ENCODE assay signal across 20 cellular contexts in the genomic region with DNA sequence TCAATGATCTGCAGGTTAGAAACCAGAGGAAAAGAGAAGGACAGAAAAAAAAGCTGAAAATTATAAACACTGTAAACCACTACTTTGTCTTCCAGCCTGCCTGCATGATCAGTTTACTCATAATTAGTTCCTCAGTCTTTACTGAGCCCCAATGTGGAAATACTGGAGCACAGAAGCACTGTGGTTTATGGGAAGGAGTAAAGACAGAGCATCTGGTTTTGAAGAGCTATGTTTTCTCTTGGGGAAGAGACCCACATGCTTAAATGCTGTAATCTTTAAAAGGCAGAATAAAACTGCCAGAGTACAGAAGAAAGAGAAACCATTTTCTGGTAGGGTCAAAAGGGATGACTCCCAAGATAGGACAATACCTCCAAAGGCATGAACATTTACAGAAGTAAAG.
DNase-seq lines count a peak whose midpoint lies in the region; ATAC-seq, FAIRE-seq and TF ChIP-seq lines count a peak whose summit lies in the region.
"Had no signal": no experiment of that assay in that cellular context is flagged by ENCODE, and none has a peak within 500 bp of the region (broad histone marks: within the 10 kb centered on the region; RNA-seq: fewer than 3 reads in every experiment).

No MANE protein-coding gene starts in this region.

- no peak for TF ChIP-seq CTCF in PC-3 (conservative IDR thresholded peaks at IDR 0.05; ENCODE audit: low read depth, low read length)
- no peak for TF ChIP-seq CTCF in smooth muscle cell (IDR thresholded peaks at IDR 0.05; ENCODE audit: borderline replicate concordance, insufficient read depth, poor library complexity, severe bottlenecking)
- TF ChIP-seq CTCF in sigmoid colon (IDR thresholded peaks at IDR 0.05) = no peak

- H3K4me3 ChIP-seq in PC-3 (ENCODE audit: low read length) = no peak overlapping the region
- H3K4me3 ChIP-seq in smooth muscle cell = no peak overlapping the region
- H3K4me3 ChIP-seq in sigmoid colon = no peak overlapping the region
- no peak overlapping the region for H3K4me3 ChIP-seq in Karpas-422 (ENCODE audit: low read length)

- POLR2A ChIA-PET in PC-3 (lab: Charles Lee; ENCODE audit: unreplicated experiment) = no interaction called here

- H3K27me3 ChIP-seq in PC-3 (ENCODE audit: low read length) (no peaks in the 10 kb centered on the region), smooth muscle cell (ENCODE audit: low read depth) (no peaks in the 10 kb centered on the region), sigmoid colon (no peaks in the 10 kb centered on the region), Karpas-422 (ENCODE audit: low read length) (no peaks in the 10 kb centered on the region)

- peak; percentile 31 for FAIRE-seq in GM19239 (lab: Jason Lieb, UNC)

- H3K9me2 ChIP-seq in PC-3 (replicated peaks; ENCODE audit: low read length) (no peaks in the 10 kb centered on the region), Karpas-422 (replicated peaks; ENCODE audit: insufficient read depth, low read length) (no peaks in the 10 kb centered on the region)

- CTCF ChIA-PET in PC-3 (lab: Charles Lee) = interaction anchor here (0.5 kb wide), 1 partner anchor 238 kb away, joined by 8 read pairs; no protein-coding TSS in a partner anchor

- H3K9ac ChIP-seq in PC-3 (ENCODE audit: low read length) = no peak overlapping the region
- no peak overlapping the region for H3K9ac ChIP-seq in smooth muscle cell (ENCODE audit: low read depth)
- no peak overlapping the region for H3K9ac ChIP-seq in Karpas-422 (ENCODE audit: low read length)

- no peaks in the 10 kb centered on the region for H3K79me2 ChIP-seq in PC-3 (ENCODE audit: low read length)
- no peaks in the 10 kb centered on the region for H3K79me2 ChIP-seq in smooth muscle cell (ENCODE audit: low read depth)
- H3K79me2 ChIP-seq in Karpas-422 (ENCODE audit: low read length) = no peaks in the 10 kb centered on the region

- no peak for DNase-seq in GM19239 (ENCODE audit: insufficient read length, low spot score)
- DNase-seq in PC-3 = no peak
- DNase-seq in fibroblast of gingiva (ENCODE audit: low read depth) = peak; percentile 23
- no peak for DNase-seq in smooth muscle cell (lab: John Stamatoyannopoulos, UW; ENCODE audit: unreplicated experiment)
- DNase-seq in sigmoid colon = no peak
- no peak for DNase-seq in Karpas-422
- no peak for DNase-seq in SHP77 treated with DMSO at 0.1 percent for 48 hours (lab: John Stamatoyannopoulos, UW)
- DNase-seq: CD8-positive, alpha-beta memory T cell; EL; GF-D8; MM.1S; NCI-H1092; NCI-H1436; NCI-H2029; NCI-H226; NCI-H524 treated with DMSO at 0.1 percent for 48 hours; NCI-H82; SW 1271 had no signal

- no peak for ATAC-seq in PC-3
- ATAC-seq: Right ventricle myocardium inferior had no signal

- H3K9me3 ChIP-seq in PC-3 (ENCODE audit: low read length) (no peaks in the 10 kb centered on the region), smooth muscle cell (replicated peaks; ENCODE audit: low read depth) (no peaks in the 10 kb centered on the region), sigmoid colon (peaks cover 0 to 5% (median 0%) of the 10 kb centered on the region in 4 donors), Karpas-422 (ENCODE audit: low read length) (no peaks in the 10 kb centered on the region)

- no peak overlapping the region for H3K4me2 ChIP-seq in PC-3 (ENCODE audit: low read length)
- no peak overlapping the region for H3K4me2 ChIP-seq in smooth muscle cell
- H3K4me2 ChIP-seq in Karpas-422 (ENCODE audit: low read depth, low read length, poor library complexity, severe bottlenecking) = no peak overlapping the region

- H4K20me1 ChIP-seq in PC-3 (ENCODE audit: low read length) (no peaks in the 10 kb centered on the region), smooth muscle cell (ENCODE audit: low read depth) (no peaks in the 10 kb centered on the region), Karpas-422 (ENCODE audit: insufficient read depth, low read depth, low read length) (no peaks in the 10 kb centered on the region)

- H3K4me1 ChIP-seq in PC-3 (ENCODE audit: insufficient read depth, low read length) = no peaks in the 10 kb centered on the region
- no peaks in the 10 kb centered on the region for H3K4me1 ChIP-seq in smooth muscle cell (ENCODE audit: low read depth)
- H3K4me1 ChIP-seq in sigmoid colon = peaks cover 0 to 4% (median 0%) of the 10 kb centered on the region in 4 donors
- H3K4me1 ChIP-seq in Karpas-422 (ENCODE audit: low read length) = no peaks in the 10 kb centered on the region

- 0 out of 2 replicates have a peak overlapping the region, but pooled peaks have one; percentile 13 for H2AFZ ChIP-seq in PC-3 (ENCODE audit: low read length)
- peak overlapping the region; percentile 26 for H2AFZ ChIP-seq in smooth muscle cell (ENCODE audit: low read depth)
- H2AFZ ChIP-seq in Karpas-422 (ENCODE audit: low read length) = no peak overlapping the region

- no TSS peak for BruUV-seq in PC-3 (replicated peaks; lab: Mats Ljungman, UMichigan)

- H3K36me3 ChIP-seq in PC-3 (ENCODE audit: low read depth, low read length) (no peaks in the 10 kb centered on the region), smooth muscle cell (ENCODE audit: low read depth) (no peaks in the 10 kb centered on the region), sigmoid colon (no peaks in the 10 kb centered on the region), Karpas-422 (ENCODE audit: insufficient read depth, low read length) (no peaks in the 10 kb centered on the region)

- H3K27ac ChIP-seq in PC-3 (ENCODE audit: low read length) (no peak overlapping the region), smooth muscle cell (ENCODE audit: low read depth) (peak overlapping the region; percentile 9), sigmoid colon (no peak overlapping the region), Karpas-422 (ENCODE audit: low read length) (no peak overlapping the region)
- H3K27ac ChIP-seq: C4-2B had no signal

- TF ChIP-seq POLR2A in sigmoid colon (IDR thresholded peaks at IDR 0.05) = no peak

- intact Hi-C loops in PC-3 (cut with micrococcal nuclease) = no loop called here
- intact Hi-C loops in sigmoid colon (cut with DNase I) = no loop called here

- H3F3A ChIP-seq in PC-3 (ENCODE audit: low read length, unreplicated experiment) (no peaks in the 10 kb centered on the region), smooth muscle cell (ENCODE audit: low read depth) (peaks cover 5% of the 10 kb centered on the region)

- TF ChIP-seq EP300 in sigmoid colon (IDR thresholded peaks at IDR 0.05) = no peak
